Comparison of ENCODE assay signal across 22 cellular contexts in genomic region chr21:42731264-42732032, GRCh38.
DNase-seq lines count a peak whose midpoint lies in the region; ATAC-seq, FAIRE-seq and TF ChIP-seq lines count a peak whose summit lies in the region.
"Had no signal": no experiment of that assay in that cellular context is flagged by ENCODE, and none has a peak within 500 bp of the region (broad histone marks: within the 10 kb centered on the region; RNA-seq: fewer than 3 reads in every experiment).

No MANE protein-coding gene starts in this region.

- WGBS in trophoblast cell (ENCODE audit: extremely low coverage, insufficient coverage, insufficient read length), result no CpG with 5 or more reads among the region's 19 CpGs
- no CpG with 5 or more reads among the region's 19 CpGs for WGBS in mesendoderm (ENCODE audit: extremely low coverage, insufficient coverage, low lambda C conversion rate)

- ATAC-seq in PC-3 (peak; percentile 98), omental fat pad (ENCODE audit: low FRiP score) (no peak)
- ATAC-seq: activated CD4-positive, alpha-beta T cell treated with anti-CD3 and anti-CD28 coated beads for 36 hours had no signal

- no peak overlapping the region for H2BK12ac ChIP-seq in trophoblast cell (ENCODE audit: low read length)

- H4K12ac ChIP-seq in trophoblast cell (ENCODE audit: low read depth, low read length), result no peak overlapping the region

- no peaks in the 10 kb centered on the region for H4K20me1 ChIP-seq in PC-3 (ENCODE audit: low read length)

- no peaks in the 10 kb centered on the region for H3K9me2 ChIP-seq in PC-3 (replicated peaks; ENCODE audit: low read length)
- H3K9me2 ChIP-seq: SK-N-SH had no signal

- TF ChIP-seq CTCF in PC-3 (conservative IDR thresholded peaks at IDR 0.05; ENCODE audit: low read depth, low read length) (no peak), fibroblast of villous mesenchyme (IDR thresholded peaks at IDR 0.05; ENCODE audit: insufficient read depth, low read depth, low read length) (no peak), omental fat pad (IDR thresholded peaks at IDR 0.05) (no peak)

- no peak overlapping the region for H2AFZ ChIP-seq in PC-3 (ENCODE audit: low read length)
- no peak overlapping the region for H2AFZ ChIP-seq in trophoblast cell (ENCODE audit: insufficient read depth, low read length, poor library complexity)
- H2AFZ ChIP-seq: neural progenitor cell had no signal

- H3K18ac ChIP-seq in trophoblast cell (ENCODE audit: low read length), result peak overlapping the region; percentile 3
- H3K18ac ChIP-seq in mesendoderm (ENCODE audit: low read length), result no peak overlapping the region

- no peaks in the 10 kb centered on the region for H3F3A ChIP-seq in PC-3 (ENCODE audit: low read length, unreplicated experiment)

- TF ChIP-seq POLR2A in H54 (IDR thresholded peaks at IDR 0.05; ENCODE audit: low read depth, low read length), result no peak

- H3K27ac ChIP-seq in PC-3 (ENCODE audit: low read length) (peak overlapping the region; percentile 83), trophoblast cell (ENCODE audit: low read depth, low read length) (peak overlapping the region; percentile 43), mesendoderm (ENCODE audit: low read depth, low read length) (no peak overlapping the region)
- H3K27ac ChIP-seq: ascending aorta, neural progenitor cell had no signal

- peak overlapping the region; percentile 33 for H3K4me2 ChIP-seq in PC-3 (ENCODE audit: low read length)
- H3K4me2 ChIP-seq in trophoblast cell (ENCODE audit: low read length), result no peak overlapping the region
- no peak overlapping the region for H3K4me2 ChIP-seq in mesendoderm (ENCODE audit: low read length)
- H3K4me2 ChIP-seq: neural progenitor cell, SK-N-SH had no signal

- H3K4ac ChIP-seq in trophoblast cell (ENCODE audit: low read depth, low read length) (no peak overlapping the region), mesendoderm (ENCODE audit: low read depth, low read length) (no peak overlapping the region)

- H2AK5ac ChIP-seq in trophoblast cell (ENCODE audit: low read length), result no peak overlapping the region
- no peak overlapping the region for H2AK5ac ChIP-seq in mesendoderm (ENCODE audit: low read length)

- intact Hi-C loops in PC-3 (cut with micrococcal nuclease), result no loop called here

- FAIRE-seq in H54 (lab: Jason Lieb, UNC), result no peak
- FAIRE-seq: endothelial cell of umbilical vein, GM12891, H1 had no signal

- H3K9ac ChIP-seq in PC-3 (ENCODE audit: low read length), result peak overlapping the region; percentile 51
- no peak overlapping the region for H3K9ac ChIP-seq in trophoblast cell (ENCODE audit: low read length)
- no peak overlapping the region for H3K9ac ChIP-seq in mesendoderm (ENCODE audit: low read length)
- H3K9ac ChIP-seq: neural progenitor cell, SK-N-SH had no signal

- H4K8ac ChIP-seq in trophoblast cell (ENCODE audit: low read depth, low read length), result peak overlapping the region; percentile 4
- H4K8ac ChIP-seq in mesendoderm (ENCODE audit: low read depth, low read length), result no peak overlapping the region

- peaks cover 2% of the 10 kb centered on the region for H3K79me1 ChIP-seq in trophoblast cell (ENCODE audit: low read length)
- no peaks in the 10 kb centered on the region for H3K79me1 ChIP-seq in mesendoderm (ENCODE audit: low read length)

- no peak overlapping the region for H3K56ac ChIP-seq in mesendoderm (ENCODE audit: low read length)

- no peak overlapping the region for H2BK5ac ChIP-seq in trophoblast cell (ENCODE audit: low read depth, low read length, poor library complexity)
- H2BK5ac ChIP-seq in mesendoderm (ENCODE audit: low read length), result no peak overlapping the region

- peak; percentile 51 for DNase-seq in ELF-1 (ENCODE audit: low read depth, low spot score)
- DNase-seq in PC-3, result peak; percentile 99
- peak; percentile 13 for DNase-seq in fibroblast of villous mesenchyme (ENCODE audit: low read depth)
- no peak for DNase-seq in trophoblast cell
- no peak for DNase-seq in H54 (ENCODE audit: insufficient read length, low spot score)
- no peak for DNase-seq in GM19240 (ENCODE audit: insufficient read length, low spot score)
- DNase-seq in omental fat pad (ENCODE audit: low spot score), result no peak
- DNase-seq in mesendoderm, result no peak
- DNase-seq: activated CD4-positive, alpha-beta T cell treated with anti-CD3 and anti-CD28 coated beads for 36 hours; activated gamma-delta T cell treated with Interleukin-2 at 50 U/mL for 16 hours; COR-L47; Karpas-422; NCI-H1417 treated with DMSO at 0.1 percent for 48 hours; NCI-H2171; SK-N-SH; stimulated activated CD4-positive, alpha-beta T cell treated with anti-CD3 and anti-CD28 coated beads, Interleukin-2, amount 100 ng/mL, for 24 hours had no signal

- H3K23ac ChIP-seq in trophoblast cell (ENCODE audit: low read length) (no peak overlapping the region), mesendoderm (ENCODE audit: low read length) (no peak overlapping the region)

- peak overlapping the region; percentile 17 for H4K91ac ChIP-seq in trophoblast cell (ENCODE audit: low read depth, low read length)

- H3K14ac ChIP-seq in trophoblast cell (ENCODE audit: low read length), result no peak overlapping the region

- no peak overlapping the region for H4K5ac ChIP-seq in mesendoderm (ENCODE audit: low read length)

- no peak overlapping the region for H2BK15ac ChIP-seq in mesendoderm (replicated peaks; ENCODE audit: low read depth)

- no peak overlapping the region for H3K4me3 ChIP-seq in PC-3 (ENCODE audit: low read length)
- no peak overlapping the region for H3K4me3 ChIP-seq in fibroblast of villous mesenchyme (ENCODE audit: low read depth, low read length)
- no peak overlapping the region for H3K4me3 ChIP-seq in trophoblast cell (ENCODE audit: low read depth, low read length)
- H3K4me3 ChIP-seq in mesendoderm (ENCODE audit: low read length), result no peak overlapping the region
- H3K4me3 ChIP-seq: ascending aorta, lung, neural progenitor cell had no signal

- H2BK120ac ChIP-seq in trophoblast cell (ENCODE audit: insufficient read depth, low read length, poor library complexity) (no peak overlapping the region), mesendoderm (ENCODE audit: low read depth, low read length) (no peak overlapping the region)

- H3K4me1 ChIP-seq in PC-3 (ENCODE audit: insufficient read depth, low read length) (peaks cover 24% of the 10 kb centered on the region), trophoblast cell (ENCODE audit: control insufficient read depth in 1 of 2, insufficient read depth in 2 of 2, low read length in 2 of 2) (peaks cover 11 to 14% of the 10 kb centered on the region in 2 experiments), mesendoderm (ENCODE audit: control insufficient read depth, low read depth, low read length) (no peaks in the 10 kb centered on the region)
- H3K4me1 ChIP-seq: ascending aorta, neural progenitor cell had no signal

- BruUV-seq in PC-3 (replicated peaks; lab: Mats Ljungman, UMichigan), result TSS peak; percentile 83

- CTCF ChIA-PET in PC-3 (lab: Charles Lee), result interaction anchor here (0.6 kb wide), 1 partner anchor 722 kb away, joined by 3 read pairs; the partner anchor contains the start of gene ZBTB21

- no peaks in the 10 kb centered on the region for H3K79me2 ChIP-seq in PC-3 (ENCODE audit: low read length)
- H3K79me2 ChIP-seq in trophoblast cell (ENCODE audit: control insufficient read depth, insufficient read depth, low read length, poor library complexity), result no peaks in the 10 kb centered on the region
- no peaks in the 10 kb centered on the region for H3K79me2 ChIP-seq in mesendoderm (ENCODE audit: control insufficient read depth, insufficient read depth, low read length)

- H3K36me3 ChIP-seq in PC-3 (ENCODE audit: low read depth, low read length), result no peaks in the 10 kb centered on the region
- H3K36me3 ChIP-seq in trophoblast cell (ENCODE audit: control insufficient read depth in 1 of 2, insufficient read depth in 2 of 2, low read length in 2 of 2), result peaks cover 2 to 17% of the 10 kb centered on the region in 2 experiments
- H3K36me3 ChIP-seq in mesendoderm (ENCODE audit: control insufficient read depth, insufficient read depth, low read length), result peaks cover 14% of the 10 kb centered on the region
- H3K36me3 ChIP-seq: ascending aorta, neural progenitor cell had no signal

- H3K27me3 ChIP-seq in PC-3 (ENCODE audit: low read length), result no peaks in the 10 kb centered on the region
- no peaks in the 10 kb centered on the region for H3K27me3 ChIP-seq in trophoblast cell (ENCODE audit: insufficient read depth, low read length)
- H3K27me3 ChIP-seq in mesendoderm (ENCODE audit: insufficient read depth, low read length, poor library complexity), result no peaks in the 10 kb centered on the region
- H3K27me3 ChIP-seq: ascending aorta, neural progenitor cell had no signal

- POLR2A ChIA-PET in PC-3 (lab: Charles Lee; ENCODE audit: unreplicated experiment), result interaction anchor here (0.6 kb wide), 2 partner anchors 64 to 73 kb away, joined by 3 read pairs; no protein-coding TSS in a partner anchor

- H3K9me3 ChIP-seq in PC-3 (ENCODE audit: low read length) (no peaks in the 10 kb centered on the region), trophoblast cell (ENCODE audit: insufficient read depth, low read depth, low read length) (no peaks in the 10 kb centered on the region)
- H3K9me3 ChIP-seq: ascending aorta, SK-N-SH had no signal

Comparison
In these comparisons a context has a peak if more than half of its experiments do, and no peak if none do; other contexts are left out.
1. DNase-seq: peak in ELF-1 (single experiment), PC-3 (single experiment) and fibroblast of villous mesenchyme (single experiment); none in trophoblast cell (0 of 2), H54 (single experiment), GM19240 (single experiment), omental fat pad (single experiment) and mesendoderm (single experiment).